19 cellular contexts compared by ENCODE assay signal in genomic region chr11:66130978-66131377, GRCh38.
A peak's percentile ranks its signal among the peaks of the same experiment; 100 is the strongest.
DNase-seq lines count a peak whose midpoint lies in the region; ATAC-seq and TF ChIP-seq lines count a peak whose summit lies in the region.
"Had no signal": no experiment of that assay in that cellular context is flagged by ENCODE, and none has a peak within 500 bp of the region (broad histone marks: within the 10 kb centered on the region; RNA-seq: fewer than 3 reads in every experiment).

No MANE protein-coding gene starts in this region.

- DNase-seq in SK-N-SH (no peak), body of pancreas (no peak)
- no peak for DNase-seq in CD4-positive, alpha-beta T cell
- DNase-seq in effector memory CD8-positive, alpha-beta T cell: no peak
- DNase-seq: COR-L47, KBM-7, NCI-H1417 treated with DMSO at 0.1 percent for 48 hours, NCI-H1930, NCI-H69, PC-3, SJCRH30 had no signal

- no peak for TF ChIP-seq CTCF in SK-N-SH (IDR thresholded peaks at IDR 0.05)
- TF ChIP-seq CTCF in CD4-positive, alpha-beta T cell (IDR thresholded peaks at IDR 0.05): no peak
- no peak for TF ChIP-seq CTCF in OCI-LY1 (IDR thresholded peaks at IDR 0.05; ENCODE audit: low read length)
- no peak for TF ChIP-seq CTCF in body of pancreas (IDR thresholded peaks at IDR 0.05)

- no peaks in the 10 kb centered on the region for H4K20me1 ChIP-seq in SK-N-SH (ENCODE audit: insufficient read depth)
- no peaks in the 10 kb centered on the region for H4K20me1 ChIP-seq in OCI-LY1 (ENCODE audit: insufficient read depth, low read length)

- H3K9ac ChIP-seq in SK-N-SH (no peak overlapping the region), OCI-LY1 (ENCODE audit: low read length) (no peak overlapping the region)
- H3K9ac ChIP-seq: BLaER1 had no signal

- H3K36me3 Mint-ChIP-seq in CD4-positive, alpha-beta T cell (ENCODE audit: low read depth): peaks cover 2% of the 10 kb centered on the region
- peaks cover 7% of the 10 kb centered on the region for H3K36me3 Mint-ChIP-seq in effector memory CD8-positive, alpha-beta T cell (ENCODE audit: insufficient read depth)

- no peak for TF ChIP-seq POLR2A in body of pancreas (IDR thresholded peaks at IDR 0.05)

- H3K27ac Mint-ChIP-seq in CD4-positive, alpha-beta T cell: peak overlapping the region; percentile 68
- H3K27ac Mint-ChIP-seq in effector memory CD8-positive, alpha-beta T cell: peak overlapping the region; percentile 63 to 72

- H3K4me3 ChIP-seq in SK-N-SH (ENCODE audit: low read depth in 2 of 2, low read length in 1 of 2) (no peak overlapping the region), OCI-LY1 (ENCODE audit: low read depth, low read length, poor library complexity, severe bottlenecking) (no peak overlapping the region), body of pancreas (no peak overlapping the region)
- H3K4me3 ChIP-seq: BLaER1, HAP-1, SJCRH30 had no signal

- TF ChIP-seq RAD21 in SK-N-SH (IDR thresholded peaks at IDR 0.05; ENCODE audit: low read length): no peak

- no peak overlapping the region for H2AFZ ChIP-seq in SK-N-SH (ENCODE audit: low read depth)
- H2AFZ ChIP-seq in OCI-LY1 (ENCODE audit: low read length): no peak overlapping the region

- no peaks in the 10 kb centered on the region for H3K36me3 ChIP-seq in SK-N-SH (replicated peaks in 1 of 2; ENCODE audit: control insufficient read depth in 1 of 2, insufficient read depth in 2 of 2, low read length in 1 of 2)
- no peaks in the 10 kb centered on the region for H3K36me3 ChIP-seq in OCI-LY1 (ENCODE audit: insufficient read depth, low read length)
- no peaks in the 10 kb centered on the region for H3K36me3 ChIP-seq in body of pancreas (replicated peaks in 1 of 2; ENCODE audit: insufficient read depth in 1 of 2, low read depth in 2 of 2)
- H3K36me3 ChIP-seq: BLaER1, HAP-1, SJCRH30 had no signal

- H3K27me3 ChIP-seq in SK-N-SH (ENCODE audit: insufficient read depth) (no peaks in the 10 kb centered on the region), OCI-LY1 (ENCODE audit: insufficient read depth, low read length) (no peaks in the 10 kb centered on the region), body of pancreas (no peaks in the 10 kb centered on the region)
- H3K27me3 ChIP-seq in CD4-positive, alpha-beta T cell (ENCODE audit: control insufficient read depth, insufficient read depth, low read length): no peaks in the 10 kb centered on the region
- H3K27me3 ChIP-seq: BLaER1, SJCRH30 had no signal

- POLR2A ChIA-PET in SK-N-SH (lab: Yijun Ruan, JAX): no interaction called here
- POLR2A ChIA-PET in CD4-positive, alpha-beta T cell (lab: Charles Lee): interaction anchor here (1.4 kb wide), 1 partner anchor 11 kb away, joined by 3 read pairs; no protein-coding TSS in a partner anchor

- CTCF ChIA-PET in SK-N-SH (lab: Yijun Ruan, JAX): no interaction called here
- CTCF ChIA-PET in CD4-positive, alpha-beta T cell (lab: Charles Lee): no interaction called here

- H3K9me2 ChIP-seq in SK-N-SH: no peaks in the 10 kb centered on the region
- H3K9me2 ChIP-seq in OCI-LY1 (ENCODE audit: low read depth, low read length): no peaks in the 10 kb centered on the region

- H3F3A ChIP-seq in SK-N-SH (replicated peaks; ENCODE audit: insufficient read depth) (peaks cover 6% of the 10 kb centered on the region), OCI-LY1 (ENCODE audit: insufficient read depth, low read length) (no peaks in the 10 kb centered on the region)

- H3K4me3 Mint-ChIP-seq in CD4-positive, alpha-beta T cell: no peak overlapping the region
- H3K4me3 Mint-ChIP-seq in effector memory CD8-positive, alpha-beta T cell: no peak overlapping the region

- peaks cover 75% of the 10 kb centered on the region for H3K4me1 Mint-ChIP-seq in CD4-positive, alpha-beta T cell (ENCODE audit: low read depth)
- H3K4me1 Mint-ChIP-seq in effector memory CD8-positive, alpha-beta T cell (ENCODE audit: low read depth in 2 of 2): peaks cover 36 to 54% of the 10 kb centered on the region in 2 donors

- no peaks in the 10 kb centered on the region for H3K9me3 Mint-ChIP-seq in CD4-positive, alpha-beta T cell
- H3K9me3 Mint-ChIP-seq in effector memory CD8-positive, alpha-beta T cell: no peaks in the 10 kb centered on the region

- no peaks in the 10 kb centered on the region for H3K9me3 ChIP-seq in SK-N-SH
- H3K9me3 ChIP-seq in CD4-positive, alpha-beta T cell (ENCODE audit: control insufficient read depth, low read length): no peaks in the 10 kb centered on the region
- no peaks in the 10 kb centered on the region for H3K9me3 ChIP-seq in OCI-LY1 (ENCODE audit: low read length)
- no peaks in the 10 kb centered on the region for H3K9me3 ChIP-seq in body of pancreas
- H3K9me3 ChIP-seq: BLaER1, HAP-1, SJCRH30 had no signal

- H3K4me2 ChIP-seq in SK-N-SH: no peak overlapping the region
- peak overlapping the region; percentile 11; the same call in 1 of the 2 replicates for H3K4me2 ChIP-seq in OCI-LY1 (ENCODE audit: low read length)
- H3K4me2 ChIP-seq: BLaER1 had no signal

- ATAC-seq in SK-N-SH treated with all-trans-retinoic acid at 6 μM for 48 hours (no peak), HG02588 (IDR thresholded peaks at IDR 0.05; ENCODE audit: unreplicated experiment) (no peak), HG02973 (IDR thresholded peaks at IDR 0.05; ENCODE audit: unreplicated experiment) (no peak), body of pancreas (no peak)
- no peak for ATAC-seq in CD4-positive, alpha-beta T cell (ENCODE audit: poor library complexity)
- no peak for ATAC-seq in effector memory CD8-positive, alpha-beta T cell (replicated peaks)
- ATAC-seq: PC-3 had no signal

- no peak for TF ChIP-seq EP300 in SK-N-SH (IDR thresholded peaks at IDR 0.05; ENCODE audit: borderline replicate concordance in 1 of 2, low read depth in 1 of 2, low read length in 1 of 2)

- H3K79me2 ChIP-seq in SK-N-SH (ENCODE audit: insufficient read depth) (peaks cover 100% of the 10 kb centered on the region), OCI-LY1 (ENCODE audit: insufficient read depth, low read length) (peaks cover 5% of the 10 kb centered on the region)

- H3K27me3 Mint-ChIP-seq in CD4-positive, alpha-beta T cell: no peaks in the 10 kb centered on the region
- no peaks in the 10 kb centered on the region for H3K27me3 Mint-ChIP-seq in effector memory CD8-positive, alpha-beta T cell

- intact Hi-C loops in CD4-positive, alpha-beta T cell (cut with DNase I, micrococcal nuclease): no loop called here
- intact Hi-C loops in body of pancreas (cut with DNase I): loop anchor here (10.0 kb wide), 1 partner anchor 66 kb away; no protein-coding TSS in a partner anchor

- 85% methylated on average over 3 of the region's 3 CpGs for WGBS in SK-N-SH (ENCODE audit: low lambda C conversion rate)
- WGBS in body of pancreas, 2 donors: 71 to 72% methylated on average over 3 of the region's 3 CpGs

- H3K27ac ChIP-seq in SK-N-SH (ENCODE audit: low read depth in 2 of 2, low read length in 1 of 2) (no peak overlapping the region), OCI-LY1 (ENCODE audit: low read depth, low read length, poor library complexity, severe bottlenecking) (peak overlapping the region; percentile 85), body of pancreas (no peak overlapping the region)
- no peak overlapping the region for H3K27ac ChIP-seq in CD4-positive, alpha-beta T cell (ENCODE audit: low read depth, low read length)
- H3K27ac ChIP-seq: 22Rv1, BLaER1, RWPE1, SJCRH30 had no signal

- H3K4me1 ChIP-seq in SK-N-SH (ENCODE audit: control insufficient read depth in 1 of 2, insufficient read depth in 2 of 2, low read depth in 1 of 2, low read length in 1 of 2) (peaks cover 36 to 39% of the 10 kb centered on the region in 2 experiments), OCI-LY1 (ENCODE audit: insufficient read depth, low read length, severe bottlenecking) (peaks cover 87% of the 10 kb centered on the region), body of pancreas (peaks cover 14% of the 10 kb centered on the region)

TF ChIP-seq in SK-N-SH treated with all-trans-retinoic acid at 6 μM for 48 hours, 23 proteins besides CTCF, POLR2A, EP300 and RAD21 (continues in another document):
- TF ChIP-seq TOX (CRISPR knock-in tag; IDR thresholded peaks at IDR 0.05; ENCODE audit: borderline replicate concordance) (no peak), ESRRG (CRISPR knock-in tag; IDR thresholded peaks at IDR 0.05) (no peak), OSR1 (CRISPR knock-in tag; IDR thresholded peaks at IDR 0.05) (no peak), PPARA (CRISPR knock-in tag; IDR thresholded peaks at IDR 0.05; ENCODE audit: borderline replicate concordance) (no peak), CSRNP3 (CRISPR knock-in tag; IDR thresholded peaks at IDR 0.05) (no peak), ISL1 (CRISPR knock-in tag; IDR thresholded peaks at IDR 0.05) (peak; percentile 81)

TF ChIP-seq in SK-N-SH, 30 proteins besides CTCF, POLR2A, EP300 and RAD21:
- no peak for TF ChIP-seq POLR2AphosphoS5 (IDR thresholded peaks at IDR 0.05; ENCODE audit: low read depth, low read length)
